22 cellular contexts compared by ENCODE assay signal in genomic region chr20:47652301-47652700, GRCh38.
"Had no signal": no experiment of that assay in that cellular context is flagged by ENCODE, and none has a peak within 500 bp of the region (broad histone marks: within the 10 kb centered on the region; RNA-seq: fewer than 3 reads in every experiment).

No MANE protein-coding gene starts in this region.

- H3K27ac ChIP-seq: hepatocyte, left ventricle myocardium inferior, lower lobe of right lung, parathyroid adenoma, psoas muscle, stomach had no signal

- H3K4me1 Mint-ChIP-seq: memory B cell had no signal

- H3K9me3 ChIP-seq: left ventricle myocardium inferior, lower lobe of right lung, psoas muscle, stomach had no signal

- H3K27me3 Mint-ChIP-seq: effector memory CD8-positive, alpha-beta T cell; memory B cell; natural killer cell treated with Interleukin-12 subunit alpha and Interleukin-12 subunit beta and Interleukin-15 and Interleukin-18, amount 100 ng/mL, for 72 hours had no signal

- H3K4me3 ChIP-seq: hepatocyte, left ventricle myocardium inferior, lower lobe of right lung, psoas muscle, stomach had no signal

- H3K27ac Mint-ChIP-seq: effector memory CD8-positive, alpha-beta T cell; memory B cell; mesothelial cell of epicardium; natural killer cell treated with Interleukin-12 subunit alpha and Interleukin-12 subunit beta and Interleukin-15 and Interleukin-18, amount 100 ng/mL, for 72 hours had no signal

- H3K9me3 Mint-ChIP-seq: effector memory CD8-positive, alpha-beta T cell; memory B cell; mesothelial cell of epicardium; natural killer cell treated with Interleukin-12 subunit alpha and Interleukin-12 subunit beta and Interleukin-15 and Interleukin-18, amount 100 ng/mL, for 72 hours had no signal

- H3K4me3 Mint-ChIP-seq: effector memory CD8-positive, alpha-beta T cell; memory B cell; mesothelial cell of epicardium; natural killer cell treated with Interleukin-12 subunit alpha and Interleukin-12 subunit beta and Interleukin-15 and Interleukin-18, amount 100 ng/mL, for 72 hours had no signal

- ATAC-seq: effector memory CD8-positive, alpha-beta T cell; left cardiac atrium; lower lobe of right lung; natural killer cell treated with Interleukin-12 subunit alpha and Interleukin-12 subunit beta and Interleukin-15 and Interleukin-18, amount 100 ng/mL, for 72 hours; sciatic nerve had no signal

- H2AFZ ChIP-seq: hepatocyte, parathyroid adenoma had no signal

- H3K79me2 ChIP-seq: hepatocyte, parathyroid adenoma had no signal

- H3K4me2 ChIP-seq: hepatocyte had no signal

- DNase-seq: cortex of kidney; effector memory CD8-positive, alpha-beta T cell; erythroblast; foreskin melanocyte; head of caudate nucleus; kidney; left cardiac atrium; left ventricle myocardium inferior; lower lobe of right lung; psoas muscle; retina; stimulated activated CD4-positive, alpha-beta T cell treated with anti-CD3 and anti-CD28 coated beads, Interleukin-2, amount 100 ng/mL, for 24 hours; stimulated activated CD4-positive, alpha-beta T cell treated with anti-CD3 and anti-CD28 coated beads, Interleukin-4, amount 100 ng/mL, for 4 hours; stimulated activated naive CD4-positive, alpha-beta T cell; stomach; trophoblast cell had no signal

- H3K4me1 ChIP-seq: lower lobe of right lung, psoas muscle, stomach had no signal

- H3K27me3 ChIP-seq: hepatocyte, stomach had no signal
